ENCODE assay signal across 16 cellular contexts in the genomic region with DNA sequence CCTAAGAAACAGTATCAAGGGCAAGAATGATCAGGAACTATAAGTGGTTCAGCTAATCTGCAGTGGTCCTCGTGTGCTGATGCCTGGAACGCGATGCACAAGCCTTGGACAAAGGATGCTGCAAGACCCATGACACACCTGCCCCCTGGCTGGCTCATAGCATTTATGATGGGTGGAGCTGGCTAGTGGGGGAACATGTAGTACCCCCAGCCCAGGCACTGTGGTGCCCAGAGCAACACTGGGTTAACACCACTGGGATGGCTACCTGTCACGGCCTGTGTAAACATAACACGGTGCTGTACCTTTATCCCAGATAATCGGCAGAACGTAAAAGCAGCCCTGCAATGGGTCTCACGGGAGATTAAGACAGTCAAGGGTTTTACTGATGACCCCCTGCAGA.
A peak's percentile ranks its signal among the peaks of the same experiment; 100 is the strongest.
DNase-seq lines count a peak whose midpoint lies in the region; ATAC-seq and TF ChIP-seq lines count a peak whose summit lies in the region.
"Had no signal": no experiment of that assay in that cellular context is flagged by ENCODE, and none has a peak within 500 bp of the region (broad histone marks: within the 10 kb centered on the region; RNA-seq: fewer than 3 reads in every experiment).

No MANE protein-coding gene starts in this region.

- no peak for TF ChIP-seq POLR2A in transverse colon (IDR thresholded peaks at IDR 0.05)

- H3K27ac ChIP-seq in A673 (ENCODE audit: low read depth, low read length, poor library complexity, severe bottlenecking): no peak overlapping the region
- peak overlapping the region in 16 of 21 experiments; percentile 3 to 88 (median 60) for H3K27ac ChIP-seq in skin epidermis
- H3K27ac ChIP-seq in transverse colon: no peak overlapping the region
- H3K27ac ChIP-seq: SK-N-MC had no signal

- no peak for TF ChIP-seq EP300 in transverse colon (IDR thresholded peaks at IDR 0.05; ENCODE audit: low read depth)

- BruUV-seq in A673 (replicated peaks; lab: Mats Ljungman, UMichigan): no TSS peak

- CTCF ChIA-PET in A673 (lab: Charles Lee): no interaction called here

- TF ChIP-seq CTCF in A673 (conservative IDR thresholded peaks at IDR 0.05; ENCODE audit: low read depth, low read length): no peak
- TF ChIP-seq CTCF in transverse colon (IDR thresholded peaks at IDR 0.05): no peak

- H3K4me3 ChIP-seq in A673 (ENCODE audit: low read depth, low read length, poor library complexity, severe bottlenecking): no peak overlapping the region
- H3K4me3 ChIP-seq in skin epidermis: no peak overlapping the region
- no peak overlapping the region for H3K4me3 ChIP-seq in transverse colon
- H3K4me3 ChIP-seq: SK-N-MC had no signal

- no peaks in the 10 kb centered on the region for H3K36me3 ChIP-seq in A673 (ENCODE audit: insufficient read depth, low read length, poor library complexity, severe bottlenecking)
- H3K36me3 ChIP-seq in transverse colon: peaks cover 0 to 12% (median 0%) of the 10 kb centered on the region in 4 donors

- intact Hi-C loops in A673 (cut with micrococcal nuclease; ENCODE audit: unreplicated experiment): no loop called here
- intact Hi-C loops in transverse colon (cut with DNase I; ENCODE audit: low total_unique reads): no loop called here

- DNase-seq in A673 (ENCODE audit: low spot score) (peak; percentile 14), NCI-H524 treated with DMSO at 0.1 percent for 48 hours (lab: John Stamatoyannopoulos, UW) (peak; percentile 55), DMS114 treated with DMSO at 0.1 percent for 48 hours (lab: John Stamatoyannopoulos, UW; ENCODE audit: unreplicated experiment) (no peak), transverse colon (no peak)
- no peak for DNase-seq in activated naive CD4-positive, alpha-beta T cell treated with Interleukin-2 at 50 U/mL for 16 hours
- DNase-seq: CD4-positive, CD25-positive, alpha-beta regulatory T cell; IMR-90; Karpas-422; MM.1S; NCI-H1092 treated with DMSO at 0.1 percent for 48 hours; NCI-H1694; NCI-H226; NCI-H526 treated with DMSO at 0.1 percent for 48 hours had no signal

- H3K9me3 ChIP-seq in A673 (ENCODE audit: low read depth, low read length, poor library complexity, severe bottlenecking): no peaks in the 10 kb centered on the region
- H3K9me3 ChIP-seq in transverse colon: no peaks in the 10 kb centered on the region

- H3K4me1 ChIP-seq in A673 (ENCODE audit: insufficient read depth, low read length, poor library complexity, severe bottlenecking) (no peaks in the 10 kb centered on the region), transverse colon (peaks cover 0 to 7% (median 2%) of the 10 kb centered on the region in 4 donors)

- in situ Hi-C loops in transverse colon (cut with MboI; ENCODE audit: low pct_ligation_motif_present in 1 of 4, low pct_unique_long_range_greater_than_20kb in 1 of 4, low sequenced_read_pairs in 3 of 4): no loop called here

- POLR2A ChIA-PET in A673 (lab: Charles Lee; ENCODE audit: low non-redundant PET): interaction anchor here (0.6 kb wide), 1 partner anchor 75 kb away, joined by 4 read pairs; no protein-coding TSS in a partner anchor

- 76 to 86% methylated on average over 4 to 8 of the region's 8 CpGs for WGBS in transverse colon (ENCODE audit: low coverage in 1 of 2), 2 donors

- ATAC-seq in esophagus mucosa: peak; percentile 6

- H3K27me3 ChIP-seq in A673 (replicated peaks; ENCODE audit: insufficient read depth, low read depth, low read length, poor library complexity): no peaks in the 10 kb centered on the region
- no peaks in the 10 kb centered on the region for H3K27me3 ChIP-seq in transverse colon

Comparison
In these comparisons a context has a peak if more than half of its experiments do, and no peak if none do; other contexts are left out.
1. DNase-seq: peak in A673 (single experiment) and NCI-H524 treated with DMSO at 0.1 percent for 48 hours (single experiment); none in DMS114 treated with DMSO at 0.1 percent for 48 hours (single experiment), activated naive CD4-positive, alpha-beta T cell treated with Interleukin-2 at 50 U/mL for 16 hours (single experiment) and transverse colon (single experiment).
2. H3K27ac ChIP-seq: peak in skin epidermis (16 of 21); none in A673 (single experiment) and transverse colon (0 of 4).